In the genomic region with DNA sequence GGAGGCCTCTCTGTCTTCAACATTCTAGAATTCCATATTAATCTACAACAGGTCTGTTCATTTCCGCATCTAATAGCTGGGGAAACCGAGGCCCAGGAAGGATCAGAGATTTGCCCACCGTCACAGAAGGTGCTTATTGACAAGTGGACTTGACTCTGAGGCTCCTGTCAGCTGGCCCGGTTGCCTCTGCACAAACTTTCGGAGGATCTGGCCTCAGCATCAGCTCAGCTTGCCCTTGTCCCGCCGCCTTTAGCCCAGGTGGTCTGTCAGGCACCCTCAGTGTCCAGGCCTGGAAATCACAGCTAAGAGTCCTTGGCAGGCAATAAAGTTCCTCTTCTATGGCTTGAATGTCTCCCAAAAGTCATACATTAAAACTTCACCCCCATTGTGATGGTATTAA, we compare ENCODE assay signal across 2 cellular contexts.
TF ChIP-seq lines count a peak whose summit lies in the region.

No MANE protein-coding gene starts in this region.

TF ChIP-seq in GM12891, 5 proteins besides CTCF, POLR2A, EP300 and RAD21:
- no peak for TF ChIP-seq SPI1 (IDR thresholded peaks at IDR 0.05; ENCODE audit: low read depth, low read length)
- TF ChIP-seq TAF1 (IDR thresholded peaks at IDR 0.05; ENCODE audit: low read depth, low read length) = no peak
- TF ChIP-seq POU2F2 (IDR thresholded peaks at IDR 0.05; ENCODE audit: low read depth, low read length) = no peak

TF ChIP-seq in H1, 55 proteins besides CTCF, POLR2A, EP300 and RAD21:
- TF ChIP-seq BRCA1 (IDR thresholded peaks at IDR 0.05; ENCODE audit: low read depth, low read length) = no peak
- TF ChIP-seq JUN (IDR thresholded peaks at IDR 0.05; ENCODE audit: low read depth, low read length) = no peak
- TF ChIP-seq KDM4A (IDR thresholded peaks at IDR 0.05; ENCODE audit: low read depth, low read length, severe bottlenecking) = no peak
- TF ChIP-seq, protein P1, sequence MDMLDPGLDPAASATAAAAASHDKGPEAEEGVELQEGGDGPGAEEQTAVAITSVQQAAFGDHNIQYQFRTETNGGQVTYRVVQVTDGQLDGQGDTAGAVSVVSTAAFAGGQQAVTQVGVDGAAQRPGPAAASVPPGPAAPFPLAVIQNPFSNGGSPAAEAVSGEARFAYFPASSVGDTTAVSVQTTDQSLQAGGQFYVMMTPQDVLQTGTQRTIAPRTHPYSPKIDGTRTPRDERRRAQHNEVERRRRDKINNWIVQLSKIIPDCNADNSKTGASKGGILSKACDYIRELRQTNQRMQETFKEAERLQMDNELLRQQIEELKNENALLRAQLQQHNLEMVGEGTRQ (IDR thresholded peaks at IDR 0.05; ENCODE audit: low read length) = no peak
- TF ChIP-seq TAF7 (optimal IDR thresholded peaks at IDR 0.05; ENCODE audit: borderline replicate concordance, low read depth, low read length) = no peak
- no peak for TF ChIP-seq CBX5 (IDR thresholded peaks at IDR 0.05; ENCODE audit: low read depth, low read length)
- TF ChIP-seq POLR2AphosphoS5 (IDR thresholded peaks at IDR 0.05; ENCODE audit: low read depth, low read length) = no peak
- TF ChIP-seq TEAD4 (IDR thresholded peaks at IDR 0.05; ENCODE audit: low read depth, low read length) = no peak
- TF ChIP-seq EZH2 (IDR thresholded peaks at IDR 0.05; ENCODE audit: low read depth, low read length, severe bottlenecking) = no peak
- TF ChIP-seq SP1 (IDR thresholded peaks at IDR 0.05; ENCODE audit: low read depth, low read length) = no peak
- TF ChIP-seq TBP (IDR thresholded peaks at IDR 0.05; ENCODE audit: low read depth, low read length) = no peak
- no peak for TF ChIP-seq RFX5 (IDR thresholded peaks at IDR 0.05; ENCODE audit: borderline replicate concordance, low read depth, low read length)
- TF ChIP-seq SUZ12 (IDR thresholded peaks at IDR 0.05; ENCODE audit: low read length) = no peak
- no peak for TF ChIP-seq BACH1 (IDR thresholded peaks at IDR 0.05; ENCODE audit: low read length)
- no peak for TF ChIP-seq PHF8 (conservative IDR thresholded peaks at IDR 0.05; ENCODE audit: low read depth, low read length)
- TF ChIP-seq POU5F1 (IDR thresholded peaks at IDR 0.05; ENCODE audit: low read depth, low read length) = no peak
- no peak for TF ChIP-seq SP4 (IDR thresholded peaks at IDR 0.05; ENCODE audit: low read length)
- TF ChIP-seq YY1 (IDR thresholded peaks at IDR 0.05; ENCODE audit: low read depth, low read length) = no peak
- no peak for TF ChIP-seq KDM1A (IDR thresholded peaks at IDR 0.05; ENCODE audit: borderline replicate concordance, low read length)
- TF ChIP-seq SIN3A (conservative IDR thresholded peaks at IDR 0.05 in 1 of 2, IDR thresholded peaks at IDR 0.05 in 1 of 2; ENCODE audit: low read depth in 1 of 2, low read length in 2 of 2) = no peak
